In genomic region chr4:82780398-82781231, GRCh38 we compare ENCODE assay signal across 8 cellular contexts. TPM values are rescaled to one million over a fixed set of nuclear protein-coding genes. Genes with fewer than 3 reads are reported as not detected.
A peak's percentile ranks its signal among the peaks of the same experiment; 100 is the strongest.
DNase-seq lines count a peak whose midpoint lies in the region; ATAC-seq, FAIRE-seq and TF ChIP-seq lines count a peak whose summit lies in the region.

No MANE protein-coding gene starts in this region.

- 16 to 29% (median 18%) methylated on average over 10 of the region's 10 CpGs for WGBS in small intestine, 3 donors

- CTCF ChIA-PET in activated CD4-positive, alpha-beta memory T cell treated with anti-CD3 and anti-CD28 coated beads, Interleukin-2, amount 10 ng/mL, durations not matched to agents 7 days and 5 days (lab: Charles Lee): no interaction called here

- TF ChIP-seq POLR2A in GM18505 (IDR thresholded peaks at IDR 0.05; ENCODE audit: borderline replicate concordance, extremely low read depth, insufficient read depth, insufficient read length): no peak
- TF ChIP-seq POLR2A in GM12892 (IDR thresholded peaks at IDR 0.05; ENCODE audit: low read depth, low read length): no peak

- peak; percentile 19 for TF ChIP-seq CTCF in foreskin keratinocyte (conservative IDR thresholded peaks at IDR 0.05)

- no peak overlapping the region for H3K4me3 Mint-ChIP-seq in activated CD4-positive, alpha-beta memory T cell treated with anti-CD3 and anti-CD28 coated beads, Interleukin-2, amount 10 ng/mL, durations not matched to agents 7 days and 5 days

- POLR2A ChIA-PET in activated CD4-positive, alpha-beta memory T cell treated with anti-CD3 and anti-CD28 coated beads, Interleukin-2, amount 10 ng/mL, durations not matched to agents 7 days and 5 days (lab: Charles Lee): no interaction called here

- H3K4me3 ChIP-seq in small intestine (ENCODE audit: low read depth in 1 of 2, low read length in 2 of 2): no peak overlapping the region

- H3K9me3 Mint-ChIP-seq in activated CD4-positive, alpha-beta memory T cell treated with anti-CD3 and anti-CD28 coated beads, Interleukin-2, amount 10 ng/mL, durations not matched to agents 7 days and 5 days: no peaks in the 10 kb centered on the region

- no peaks in the 10 kb centered on the region for H3K36me3 ChIP-seq in small intestine (ENCODE audit: control insufficient read depth in 2 of 2, insufficient read depth in 2 of 2, low read length in 2 of 2)

- H3K27me3 ChIP-seq in foreskin keratinocyte (no peaks in the 10 kb centered on the region), small intestine (ENCODE audit: control insufficient read depth in 2 of 2, insufficient read depth in 2 of 2, low read length in 2 of 2) (no peaks in the 10 kb centered on the region)

- H3K4me1 Mint-ChIP-seq in activated CD4-positive, alpha-beta memory T cell treated with anti-CD3 and anti-CD28 coated beads, Interleukin-2, amount 10 ng/mL, durations not matched to agents 7 days and 5 days: no peaks in the 10 kb centered on the region

- FAIRE-seq in small intestine (lab: Jason Lieb, UNC) (no peak), GM12892 (lab: Jason Lieb, UNC) (no peak)

- DNase-seq in HT-29 (ENCODE audit: low spot score) (peak; percentile 12), NOMO-1 treated with dmso at 0.1 percent for 144 hours (lab: John Stamatoyannopoulos, UW; ENCODE audit: unreplicated experiment) (peak; percentile 51), foreskin keratinocyte (no peak), small intestine (peak; percentile 70), GM12892 (ENCODE audit: insufficient read length) (no peak)
- DNase-seq in activated CD4-positive, alpha-beta memory T cell treated with anti-CD3 and anti-CD28 coated beads, Interleukin-2, amount 10 ng/mL, durations not matched to agents 7 days and 5 days: no peak
- DNase-seq in stimulated activated CD4-positive, alpha-beta T cell treated with anti-CD3 and anti-CD28 coated beads, Interleukin-2, amount 100 ng/mL, for 24 hours: no peak

- H3K27me3 Mint-ChIP-seq in activated CD4-positive, alpha-beta memory T cell treated with anti-CD3 and anti-CD28 coated beads, Interleukin-2, amount 10 ng/mL, durations not matched to agents 7 days and 5 days: peaks cover 17% of the 10 kb centered on the region

- ATAC-seq in GM18505 (IDR thresholded peaks at IDR 0.05; ENCODE audit: unreplicated experiment) (peak; percentile 74), foreskin keratinocyte (peak; percentile 4)

- no peaks in the 10 kb centered on the region for H3K36me3 Mint-ChIP-seq in activated CD4-positive, alpha-beta memory T cell treated with anti-CD3 and anti-CD28 coated beads, Interleukin-2, amount 10 ng/mL, durations not matched to agents 7 days and 5 days (ENCODE audit: low read depth)

- peaks cover 14% of the 10 kb centered on the region for H3K4me1 ChIP-seq in foreskin keratinocyte
- H3K4me1 ChIP-seq in small intestine (ENCODE audit: control insufficient read depth in 2 of 2, insufficient read depth in 1 of 2, low read depth in 1 of 2, low read length in 1 of 2): peaks cover 3% of the 10 kb centered on the region in 2 donors

- H3K9me3 ChIP-seq in small intestine (ENCODE audit: control insufficient read depth, low read depth): no peaks in the 10 kb centered on the region

- H3K27ac ChIP-seq in foreskin keratinocyte (no peak overlapping the region), small intestine (ENCODE audit: low read depth in 1 of 2, low read length in 1 of 2) (peak overlapping the region in 1 of 2 donors; percentile 53)

- no peak overlapping the region for H3K27ac Mint-ChIP-seq in activated CD4-positive, alpha-beta memory T cell treated with anti-CD3 and anti-CD28 coated beads, Interleukin-2, amount 10 ng/mL, durations not matched to agents 7 days and 5 days

RNA-seq across cellular contexts. Expression of gene SCD5, which starts 18.0 kb away (rescaled TPM):
- total RNA-seq in HT-29 (2014; rRNA removed; shearing (Covaris generic)): 0.13 and 0.18 TPM in 2 replicates
- 16.9 and 18.5 TPM in 2 replicates for total RNA-seq in foreskin keratinocyte
- polyA plus RNA-seq in foreskin keratinocyte (8.7 and 9.2 TPM in 2 replicates), small intestine (1 to 10 TPM in 2 of 3 donors, under 1 TPM in 1; 0.45 to 9.3 (median 1.4) TPM)
- polyA plus RNA-seq in GM12892 (2012; ENCODE audit: missing spikeins): 0.64 TPM
- under 1 TPM; 0.20 to 0.45 TPM for total RNA-seq in activated CD4-positive, alpha-beta memory T cell treated with anti-CD3 and anti-CD28 coated beads, Interleukin-2, amount 10 ng/mL, durations not matched to agents 7 days and 5 days

Comparison
In these comparisons a context has a peak if more than half of its experiments do, and no peak if none do; other contexts are left out.
1. DNase-seq: peak in HT-29 (single experiment), NOMO-1 treated with dmso at 0.1 percent for 144 hours (single experiment) and small intestine (single experiment); none in foreskin keratinocyte (0 of 2), GM12892 (single experiment), activated CD4-positive, alpha-beta memory T cell treated with anti-CD3 and anti-CD28 coated beads, Interleukin-2, amount 10 ng/mL, durations not matched to agents 7 days and 5 days (single experiment) and stimulated activated CD4-positive, alpha-beta T cell treated with anti-CD3 and anti-CD28 coated beads, Interleukin-2, amount 100 ng/mL, for 24 hours (0 of 2).
2. RNA of gene SCD5, which starts 18.0 kb away (total RNA-seq): 16.9 to 18.5 TPM in foreskin keratinocyte; 0.20 to 0.45 TPM in activated CD4-positive, alpha-beta memory T cell treated with anti-CD3 and anti-CD28 coated beads, Interleukin-2, amount 10 ng/mL, durations not matched to agents 7 days and 5 days and 0.13 to 0.18 TPM in HT-29; every median in the first group is over 10 times any median in the second.